In genomic region chr5:14457475-14457874, GRCh38 we compare ENCODE assay signal across 18 cellular contexts.
DNase-seq lines count a peak whose midpoint lies in the region; ATAC-seq and TF ChIP-seq lines count a peak whose summit lies in the region.
"Had no signal": no experiment of that assay in that cellular context is flagged by ENCODE, and none has a peak within 500 bp of the region (broad histone marks: within the 10 kb centered on the region; RNA-seq: fewer than 3 reads in every experiment).

No MANE protein-coding gene starts in this region.

- no peak overlapping the region for H2BK5ac ChIP-seq in IMR-90 (ENCODE audit: low read depth, low read length, poor library complexity, severe bottlenecking)

- no peak overlapping the region for H3K4me3 ChIP-seq in IMR-90 (ENCODE audit: insufficient read depth, low read depth, low read length)
- no peak overlapping the region for H3K4me3 ChIP-seq in upper lobe of right lung
- no peak overlapping the region for H3K4me3 ChIP-seq in gastrocnemius medialis
- H3K4me3 ChIP-seq: BLaER1 treated with 17β-estradiol and CSF1 and Interleukin-3, amounts not matched to agents 10 nM and 100 nM; mucosa of descending colon had no signal

- H2BK120ac ChIP-seq in IMR-90 (ENCODE audit: low read depth, low read length): no peak overlapping the region

- no peak for TF ChIP-seq CTCF in IMR-90 (conservative IDR thresholded peaks at IDR 0.05; ENCODE audit: low read depth, low read length)
- no peak for TF ChIP-seq CTCF in upper lobe of right lung (IDR thresholded peaks at IDR 0.05)
- TF ChIP-seq CTCF in gastrocnemius medialis (IDR thresholded peaks at IDR 0.05 in 4 of 5, conservative IDR thresholded peaks at IDR 0.05 in 1 of 5): no peak

- H3K9me1 ChIP-seq in IMR-90 (ENCODE audit: insufficient read depth, low read length): peaks cover 33% of the 10 kb centered on the region

- H3K27me3 ChIP-seq in IMR-90 (ENCODE audit: control insufficient read depth, insufficient read depth, low read length) (no peaks in the 10 kb centered on the region), upper lobe of right lung (no peaks in the 10 kb centered on the region), gastrocnemius medialis (no peaks in the 10 kb centered on the region)
- H3K27me3 ChIP-seq: BLaER1 treated with 17β-estradiol and CSF1 and Interleukin-3, amounts not matched to agents 10 nM and 100 nM had no signal

- POLR2A ChIA-PET in IMR-90 (lab: Charles Lee; ENCODE audit: unreplicated experiment): no interaction called here

- H3K4me1 ChIP-seq in IMR-90 (ENCODE audit: control insufficient read depth, insufficient read depth, low read length) (peaks cover 19% of the 10 kb centered on the region), upper lobe of right lung (peaks cover 13% of the 10 kb centered on the region), gastrocnemius medialis (peaks cover 4 to 21% of the 10 kb centered on the region in 2 donors)

- dilution Hi-C loops in IMR-90 (cut with HindIII; ENCODE audit: low sequenced_read_pairs, unreplicated experiment): no loop called here

- TF ChIP-seq POLR2A in IMR-90 (IDR thresholded peaks at IDR 0.05; ENCODE audit: low read depth, low read length) (no peak), gastrocnemius medialis (IDR thresholded peaks at IDR 0.05) (no peak)

- H4K8ac ChIP-seq in IMR-90 (ENCODE audit: low read depth in 2 of 2, low read length in 2 of 2): no peak overlapping the region

- DNase-seq in IMR-90 (no peak), NCI-H2227 treated with DMSO at 0.1 percent for 48 hours (lab: John Stamatoyannopoulos, UW) (peak; percentile 13), glomerular visceral epithelial cell (ENCODE audit: extremely low spot score) (peak; percentile 66), renal cortical epithelial cell (ENCODE audit: low read depth) (peak; percentile 26), DMS153 treated with DMSO at 0.1 percent for 48 hours (lab: John Stamatoyannopoulos, UW; ENCODE audit: unreplicated experiment) (no peak), upper lobe of right lung (no peak), gastrocnemius medialis (no peak), SW480 (ENCODE audit: low spot score) (no peak)
- DNase-seq: activated CD4-positive, alpha-beta T cell treated with anti-CD3 and anti-CD28 coated beads, Interleukin-2, amount 50 U/mL, for 4 hours; dermis blood vessel endothelial cell; immature natural killer cell; Kasumi-1; mucosa of descending colon; NCI-H446; stimulated activated CD4-positive, alpha-beta T cell treated with anti-CD3 and anti-CD28 coated beads, Interleukin-4, amount 100 ng/mL, for 1 hour; T-helper 2 cell had no signal

- in situ Hi-C loops in IMR-90 (cut with MboI; ENCODE audit: low sequenced_read_pairs): no loop called here
- in situ Hi-C loops in gastrocnemius medialis (cut with MboI; ENCODE audit: low sequenced_read_pairs in 4 of 4): loop anchor here in 1 of 4 donors (10.0 kb wide), 1 partner anchor 53 kb away; no protein-coding TSS in a partner anchor

- CTCF ChIA-PET in IMR-90 (lab: Yijun Ruan, JAX): interaction anchor here (1.1 kb wide), 1 partner anchor 10 kb away, joined by 3 read pairs; no protein-coding TSS in a partner anchor

- WGBS in IMR-90 (ENCODE audit: extremely low coverage in 2 of 2, insufficient read length in 1 of 2), 2 experiments: 90% methylated on average over 2 of the region's 8 CpGs; no CpG with 5 or more reads in 1 of the 2 experiments

- no peak overlapping the region for H4K91ac ChIP-seq in IMR-90 (ENCODE audit: insufficient read depth, low read depth, low read length)

- ATAC-seq in IMR-90 (ENCODE audit: low read depth): no peak
- ATAC-seq in upper lobe of right lung: no peak
- no peak for ATAC-seq in gastrocnemius medialis
- ATAC-seq: activated T-helper 17 cell treated with anti-CD3 and anti-CD28 coated beads, Interleukin-2, amount 50 U/mL, for 72 hours; mucosa of descending colon had no signal

- H2AK9ac ChIP-seq in IMR-90 (replicated peaks; ENCODE audit: low read depth, low read length, poor library complexity): no peak overlapping the region

- peaks cover 92% of the 10 kb centered on the region for H4K20me1 ChIP-seq in IMR-90 (ENCODE audit: insufficient read depth, low read length)

- H3K56ac ChIP-seq in IMR-90 (ENCODE audit: extremely low read depth, insufficient read depth, low read length): no peak overlapping the region

- H3K36me3 ChIP-seq in IMR-90 (ENCODE audit: control insufficient read depth, insufficient read depth, low read length): peaks cover 60% of the 10 kb centered on the region
- H3K36me3 ChIP-seq in upper lobe of right lung: peaks cover 24% of the 10 kb centered on the region
- H3K36me3 ChIP-seq in gastrocnemius medialis: peaks cover 0 to 30% of the 10 kb centered on the region in 2 donors

- no peak overlapping the region for H2BK20ac ChIP-seq in IMR-90 (ENCODE audit: low read depth, low read length)

- no peak overlapping the region for H2AFZ ChIP-seq in IMR-90 (replicated peaks; ENCODE audit: low read length, poor library complexity)

- no peak for TF ChIP-seq RAD21 in IMR-90 (IDR thresholded peaks at IDR 0.05; ENCODE audit: low read length)

- no peak overlapping the region for H3K18ac ChIP-seq in IMR-90 (ENCODE audit: low read depth, low read length)

- H3K9ac ChIP-seq in IMR-90 (ENCODE audit: low read depth, low read length): no peak overlapping the region
- H3K9ac ChIP-seq: BLaER1 treated with 17β-estradiol and CSF1 and Interleukin-3, amounts not matched to agents 10 nM and 100 nM had no signal

- H2BK15ac ChIP-seq in IMR-90 (ENCODE audit: low read depth, low read length): no peak overlapping the region

- no peak overlapping the region for H3K14ac ChIP-seq in IMR-90 (replicated peaks; ENCODE audit: low read depth, low read length)

- H2AK5ac ChIP-seq in IMR-90 (ENCODE audit: low read depth, low read length): no peak overlapping the region

- H3K9me3 ChIP-seq in IMR-90 (ENCODE audit: control insufficient read depth, insufficient read depth, low read length) (no peaks in the 10 kb centered on the region), upper lobe of right lung (no peaks in the 10 kb centered on the region), gastrocnemius medialis (no peaks in the 10 kb centered on the region)
- H3K9me3 ChIP-seq: mucosa of descending colon had no signal

- H3K27ac ChIP-seq in IMR-90 (ENCODE audit: insufficient read depth, low read length) (peak overlapping the region; percentile 0; the same call in 1 of the 2 replicates), upper lobe of right lung (no peak overlapping the region), gastrocnemius medialis (peak overlapping the region in 2 of 4 donors; percentile 17 to 61)
- H3K27ac ChIP-seq: BLaER1 treated with 17β-estradiol and CSF1 and Interleukin-3, amounts not matched to agents 10 nM and 100 nM had no signal

- H3K4me2 ChIP-seq in IMR-90 (ENCODE audit: low read depth, low read length): no peak overlapping the region
- H3K4me2 ChIP-seq: BLaER1 treated with 17β-estradiol and CSF1 and Interleukin-3, amounts not matched to agents 10 nM and 100 nM had no signal

- H3K79me1 ChIP-seq in IMR-90 (ENCODE audit: low read depth in 1 of 2, low read length in 2 of 2): peaks cover 45 to 82% of the 10 kb centered on the region in 2 experiments

- H3K4ac ChIP-seq in IMR-90 (ENCODE audit: low read depth, low read length): no peak overlapping the region

- H4K5ac ChIP-seq in IMR-90 (ENCODE audit: low read depth, low read length): no peak overlapping the region

- intact Hi-C loops in IMR-90 (cut with micrococcal nuclease): no loop called here
- intact Hi-C loops in upper lobe of right lung (cut with DNase I): no loop called here
- intact Hi-C loops in gastrocnemius medialis (cut with DNase I; ENCODE audit: low total_unique reads): no loop called here

- no TSS peak for BruUV-seq in IMR-90 (replicated peaks; lab: Mats Ljungman, UMichigan)

- H3K23ac ChIP-seq in IMR-90 (ENCODE audit: low read depth, low read length): peak overlapping the region; percentile 64; the same call in 1 of the 2 replicates

TF ChIP-seq in IMR-90, 13 proteins besides CTCF, POLR2A, EP300 and RAD21:
- TF ChIP-seq SMC3 (IDR thresholded peaks at IDR 0.05; ENCODE audit: low read depth, low read length): no peak
- no peak for TF ChIP-seq MAFK (IDR thresholded peaks at IDR 0.05; ENCODE audit: low read depth, low read length)
- no peak for TF ChIP-seq RCOR1 (IDR thresholded peaks at IDR 0.05; ENCODE audit: insufficient replicate concordance, low read length)
- no peak for TF ChIP-seq USF2 (IDR thresholded peaks at IDR 0.05; ENCODE audit: low read depth, low read length)
- no peak for TF ChIP-seq MAZ (IDR thresholded peaks at IDR 0.05; ENCODE audit: borderline replicate concordance, low read depth, low read length)
- no peak for TF ChIP-seq MXI1 (IDR thresholded peaks at IDR 0.05; ENCODE audit: borderline replicate concordance, low read depth, low read length)
- no peak for TF ChIP-seq RFX5 (IDR thresholded peaks at IDR 0.05; ENCODE audit: low read depth, low read length)
- no peak for TF ChIP-seq CHD1 (IDR thresholded peaks at IDR 0.05; ENCODE audit: low read depth, low read length)

Comparison
In these comparisons a context has a peak if more than half of its experiments do, and no peak if none do; other contexts are left out.
1. DNase-seq: peak in NCI-H2227 treated with DMSO at 0.1 percent for 48 hours (single experiment), glomerular visceral epithelial cell (single experiment) and renal cortical epithelial cell (single experiment); none in IMR-90 (single experiment), DMS153 treated with DMSO at 0.1 percent for 48 hours (single experiment), upper lobe of right lung (single experiment), gastrocnemius medialis (0 of 2) and SW480 (single experiment).